19 cellular contexts compared by ENCODE assay signal in the genomic region with DNA sequence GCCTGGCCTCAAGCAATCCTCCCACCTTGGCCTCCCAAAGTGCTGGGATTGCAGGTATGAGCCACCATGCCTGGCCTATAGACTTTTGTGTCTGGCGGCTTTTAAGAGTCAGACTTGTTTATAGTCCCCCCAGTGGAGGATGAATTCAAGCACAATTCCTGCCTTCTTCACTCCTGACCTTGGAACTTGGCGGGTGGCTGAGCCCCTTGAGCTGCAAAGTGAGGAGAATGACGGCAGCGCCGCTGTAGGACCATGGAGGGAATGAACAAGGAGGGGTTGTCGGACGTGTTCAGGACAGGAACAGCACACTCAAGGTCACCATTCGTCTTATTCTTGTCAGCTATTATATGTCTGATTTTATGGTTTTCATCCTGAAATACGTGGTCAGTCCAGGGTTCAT.
"Had no signal": no experiment of that assay in that cellular context is flagged by ENCODE, and none has a peak within 500 bp of the region (broad histone marks: within the 10 kb centered on the region; RNA-seq: fewer than 3 reads in every experiment).

No MANE protein-coding gene starts in this region.

- ATAC-seq: SK-N-SH treated with all-trans-retinoic acid at 6 μM for 48 hours had no signal

- H3K4me3 ChIP-seq: MG63, SJCRH30 had no signal

- H3K36me3 ChIP-seq: MG63, SJCRH30 had no signal

- H3K4me1 ChIP-seq: SJCRH30 had no signal

- DNase-seq: KBM-7, NCI-H1092, NCI-H1105 treated with DMSO at 0.1 percent for 48 hours, NCI-H1436, NCI-H187, NCI-H2029, NCI-H2081 treated with DMSO at 0.1 percent for 48 hours, NCI-H2171, NCI-H226, NCI-H446, NCI-H510A, NCI-H524 treated with DMSO at 0.1 percent for 48 hours, NCI-H69, NCI-H774, SHP77 treated with DMSO at 0.1 percent for 48 hours, SJCRH30 had no signal

- H3K27ac ChIP-seq: RWPE1, SJCRH30 had no signal

- H3K9me3 ChIP-seq: SJCRH30 had no signal
